1 cellular context compared by ENCODE assay signal in genomic region chr3:21751891-21752290, GRCh38.
TF ChIP-seq lines count a peak whose summit lies in the region.

No MANE protein-coding gene starts in this region.

TF ChIP-seq in GM23338, 12 proteins besides CTCF, POLR2A, EP300 and RAD21 (continued from another document):
- TF ChIP-seq ZNF462 (CRISPR knock-in tag; IDR thresholded peaks at IDR 0.05), result no peak
- TF ChIP-seq REST (IDR thresholded peaks at IDR 0.05; ENCODE audit: unreplicated experiment), result no peak
- no peak for TF ChIP-seq ZNF114 (CRISPR knock-in tag; IDR thresholded peaks at IDR 0.05)
- TF ChIP-seq NANOG (IDR thresholded peaks at IDR 0.05; ENCODE audit: borderline replicate concordance), result no peak
